1 cellular context compared by ENCODE assay signal in genomic region chr14:21486640-21487087, GRCh38.
TF ChIP-seq lines count a peak whose summit lies in the region.

No MANE protein-coding gene starts in this region.

TF ChIP-seq in WTC11, 78 proteins besides CTCF, POLR2A, EP300 and RAD21:
- TF ChIP-seq ZNF532 (CRISPR knock-in tag; IDR thresholded peaks at IDR 0.05; ENCODE audit: borderline replicate concordance) = no peak
- no peak for TF ChIP-seq PRDM15 (CRISPR knock-in tag; IDR thresholded peaks at IDR 0.05)
- TF ChIP-seq TCF7 (CRISPR knock-in tag; IDR thresholded peaks at IDR 0.05; ENCODE audit: low read depth) = no peak
- no peak for TF ChIP-seq SMAD3 (CRISPR knock-in tag; IDR thresholded peaks at IDR 0.05; ENCODE audit: borderline replicate concordance)
- no peak for TF ChIP-seq ZNF512 (CRISPR knock-in tag; IDR thresholded peaks at IDR 0.05; ENCODE audit: borderline replicate concordance)
- no peak for TF ChIP-seq ZNF232 (CRISPR knock-in tag; IDR thresholded peaks at IDR 0.05)
- TF ChIP-seq ZNF416 (CRISPR knock-in tag; IDR thresholded peaks at IDR 0.05) = no peak
- TF ChIP-seq AFF4 (CRISPR knock-in tag; IDR thresholded peaks at IDR 0.05; ENCODE audit: borderline replicate concordance) = no peak
- no peak for TF ChIP-seq ZNF671 (CRISPR knock-in tag; IDR thresholded peaks at IDR 0.05)
- TF ChIP-seq FOXP1 (CRISPR knock-in tag; IDR thresholded peaks at IDR 0.05; ENCODE audit: borderline replicate concordance) = no peak
- TF ChIP-seq CDX4 (CRISPR knock-in tag; IDR thresholded peaks at IDR 0.05; ENCODE audit: borderline replicate concordance) = no peak
- TF ChIP-seq ZNF423 (CRISPR knock-in tag; IDR thresholded peaks at IDR 0.05) = no peak
